Comparison of ENCODE assay signal across 15 cellular contexts in the genomic region with DNA sequence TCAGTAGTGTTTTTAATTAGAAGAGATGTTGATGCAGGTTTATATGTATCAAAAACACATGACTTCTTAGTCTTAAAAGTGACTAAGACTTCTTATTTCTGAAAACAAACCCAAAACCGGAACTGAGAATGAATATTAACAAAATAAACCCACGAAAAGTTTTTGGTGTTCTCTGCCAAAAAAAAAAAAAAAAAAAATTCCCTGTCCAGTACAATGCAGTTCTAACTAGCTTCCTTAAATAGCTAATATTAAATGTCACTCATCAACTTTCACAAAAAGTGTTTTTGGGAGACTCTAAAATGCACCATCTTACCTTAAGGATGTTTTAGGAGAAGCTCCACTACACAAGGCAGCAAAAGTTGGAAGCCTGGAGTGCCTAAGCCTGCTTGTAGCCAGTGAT. TPM values are rescaled to one million over a fixed set of nuclear protein-coding genes. Genes with fewer than 3 reads are reported as not detected.
DNase-seq lines count a peak whose midpoint lies in the region; ATAC-seq, FAIRE-seq and TF ChIP-seq lines count a peak whose summit lies in the region.
"Had no signal": no experiment of that assay in that cellular context is flagged by ENCODE, and none has a peak within 500 bp of the region (broad histone marks: within the 10 kb centered on the region; RNA-seq: fewer than 3 reads in every experiment).

No MANE protein-coding gene starts in this region.

- DNase-seq in LNCaP clone FGC (ENCODE audit: low read depth) (no peak), gastrocnemius medialis (no peak), C1 segment of cervical spinal cord (lab: John Stamatoyannopoulos, UW) (no peak), Caco-2 (no peak), GM12892 (ENCODE audit: insufficient read length) (no peak)
- DNase-seq: CD8-positive, alpha-beta memory T cell; Kasumi-1; NCI-H2029; NCI-H69; Right ventricle myocardium superior; stimulated activated CD4-positive, alpha-beta T cell treated with anti-CD3 and anti-CD28 coated beads, Interleukin-4, amount 100 ng/mL, for 24 hours; stimulated activated naive CD4-positive, alpha-beta T cell had no signal

- in situ Hi-C loops in gastrocnemius medialis (cut with MboI; ENCODE audit: low sequenced_read_pairs in 4 of 4), result loop anchor here in 3 of 4 donors (10.0 to 25.0 kb wide), 2 partner anchors 186 to 194 kb away; a partner anchor contains a TSS

- no peak for TF ChIP-seq CTCF in DOHH2 (IDR thresholded peaks at IDR 0.05; ENCODE audit: low read depth, low read length, poor library complexity, severe bottlenecking)
- no peak for TF ChIP-seq CTCF in LNCaP clone FGC (IDR thresholded peaks at IDR 0.05; ENCODE audit: control insufficient read depth, extremely low read depth, insufficient read depth)
- TF ChIP-seq CTCF in brain (conservative IDR thresholded peaks at IDR 0.05), result no peak
- no peak for TF ChIP-seq CTCF in gastrocnemius medialis (IDR thresholded peaks at IDR 0.05 in 4 of 5, conservative IDR thresholded peaks at IDR 0.05 in 1 of 5)
- no peak for TF ChIP-seq CTCF in Caco-2 (IDR thresholded peaks at IDR 0.05; ENCODE audit: insufficient read depth in 1 of 2, low read depth in 1 of 2, low read length in 1 of 2, severe bottlenecking in 1 of 2, unreplicated experiment in 1 of 2)

- H3K4me1 ChIP-seq in DOHH2 (ENCODE audit: control insufficient read depth, low read length) (peaks cover 39% of the 10 kb centered on the region), gastrocnemius medialis (peaks cover 22 to 27% of the 10 kb centered on the region in 2 donors), Caco-2 (no peaks in the 10 kb centered on the region)

- H3K36me3 Mint-ChIP-seq in brain (peaks cover 74% of the 10 kb centered on the region), Caco-2 (ENCODE audit: insufficient read depth, unreplicated experiment) (peaks cover 18% of the 10 kb centered on the region)

- TF ChIP-seq POLR2A in gastrocnemius medialis (IDR thresholded peaks at IDR 0.05) (no peak), GM12892 (IDR thresholded peaks at IDR 0.05; ENCODE audit: low read depth, low read length) (no peak)

- POLR2A ChIA-PET in Caco-2 (lab: Charles Lee), result no interaction called here

- no peaks in the 10 kb centered on the region for H4K20me1 ChIP-seq in DOHH2 (ENCODE audit: control insufficient read depth, insufficient read depth, low read depth, low read length)

- peaks cover 15% of the 10 kb centered on the region for H3F3A ChIP-seq in DOHH2 (ENCODE audit: control insufficient read depth, insufficient read depth)

- CTCF ChIA-PET in Caco-2 (lab: Charles Lee), result no interaction called here

- H3K9me2 ChIP-seq in DOHH2 (replicated peaks; ENCODE audit: control insufficient read depth, low read length), result no peaks in the 10 kb centered on the region

- FAIRE-seq in GM12892 (lab: Jason Lieb, UNC), result no peak

- H3K4me3 Mint-ChIP-seq in brain (peak overlapping the region; percentile 90 to 96 (median 91)), Caco-2 (ENCODE audit: unreplicated experiment) (no peak overlapping the region)

- H3K79me2 ChIP-seq in DOHH2 (ENCODE audit: control insufficient read depth, low read length), result peaks cover 19% of the 10 kb centered on the region

- peaks cover 56% of the 10 kb centered on the region for H3K36me3 ChIP-seq in DOHH2 (ENCODE audit: control insufficient read depth, low read length)
- peaks cover 4 to 44% of the 10 kb centered on the region in 2 donors for H3K36me3 ChIP-seq in gastrocnemius medialis
- H3K36me3 ChIP-seq in Caco-2 (ENCODE audit: control insufficient read depth, insufficient read depth, low read length), result no peaks in the 10 kb centered on the region

- H3K9me3 Mint-ChIP-seq in brain (peaks cover 0 to 15% (median 4%) of the 10 kb centered on the region in 5 experiments), Caco-2 (ENCODE audit: unreplicated experiment) (no peaks in the 10 kb centered on the region)
- H3K9me3 Mint-ChIP-seq: CD8-positive, alpha-beta memory T cell had no signal

- H3K27me3 Mint-ChIP-seq in brain, result peaks cover 3% of the 10 kb centered on the region
- H3K27me3 Mint-ChIP-seq in Caco-2 (ENCODE audit: insufficient read depth, unreplicated experiment), result no peaks in the 10 kb centered on the region
- H3K27me3 Mint-ChIP-seq: CD8-positive, alpha-beta memory T cell had no signal

- H3K27ac Mint-ChIP-seq in brain (peak overlapping the region in 3 of 5 experiments; percentile 16 to 74 (median 42)), Caco-2 (ENCODE audit: unreplicated experiment) (no peak overlapping the region)

- no peak overlapping the region for H3K27ac ChIP-seq in DOHH2 (ENCODE audit: low read depth, low read length)
- peak overlapping the region; percentile 98 to 100 (median 100) for H3K27ac ChIP-seq in gastrocnemius medialis
- H3K27ac ChIP-seq: HL-60 had no signal

- H3K9me3 ChIP-seq in DOHH2 (ENCODE audit: control insufficient read depth, insufficient read depth, low read length) (no peaks in the 10 kb centered on the region), gastrocnemius medialis (no peaks in the 10 kb centered on the region), Caco-2 (no peaks in the 10 kb centered on the region)

- BruUV-seq in Caco-2 (replicated peaks; lab: Mats Ljungman, UMichigan), result no TSS peak

- H3K4me2 ChIP-seq in DOHH2 (ENCODE audit: low read length), result peak overlapping the region; percentile 78

- no peaks in the 10 kb centered on the region for H3K27me3 ChIP-seq in DOHH2 (ENCODE audit: control insufficient read depth, low read length)
- no peaks in the 10 kb centered on the region for H3K27me3 ChIP-seq in gastrocnemius medialis
- no peaks in the 10 kb centered on the region for H3K27me3 ChIP-seq in Caco-2 (replicated peaks; ENCODE audit: control insufficient read depth, insufficient read depth, low read length)

- intact Hi-C loops in gastrocnemius medialis (cut with DNase I; ENCODE audit: low total_unique reads), result loop anchor here (1.0 to 10.0 kb wide), 6 partner anchors 72 to 1894 kb away; a partner anchor contains a TSS
- intact Hi-C loops in Caco-2 (cut with micrococcal nuclease; ENCODE audit: unreplicated experiment), result loop anchor here (5.0 to 10.0 kb wide), 3 partner anchors 161 to 636 kb away; a partner anchor contains a TSS

- H3K4me1 Mint-ChIP-seq in brain, result peaks cover 75% of the 10 kb centered on the region
- H3K4me1 Mint-ChIP-seq in Caco-2 (ENCODE audit: low read depth, unreplicated experiment), result peaks cover 7% of the 10 kb centered on the region

- H3K4me3 ChIP-seq in DOHH2 (ENCODE audit: low read length), result peak overlapping the region; percentile 78; the same call in 1 of the 2 replicates
- peak overlapping the region; percentile 40; the same call in 1 of the 2 replicates for H3K4me3 ChIP-seq in LNCaP clone FGC (ENCODE audit: low read depth, low read length)
- H3K4me3 ChIP-seq in gastrocnemius medialis, result no peak overlapping the region
- no peak overlapping the region for H3K4me3 ChIP-seq in Caco-2 (ENCODE audit: low read depth, low read length)

- no peak for ATAC-seq in gastrocnemius medialis

RNA-seq across cellular contexts. Expression of a gene that starts 2.0 kb away (rescaled TPM):
- polyA plus RNA-seq in brain (ENCODE audit: insufficient read depth, low read depth, low replicate concordance), result 8.8 TPM
- total RNA-seq in gastrocnemius medialis, result 10 to 100 TPM in 1 of 4 donors, 1 to 10 TPM in 3; 5.9 to 15.4 (median 9.3) TPM
- total RNA-seq in Caco-2 (2022), result 2.4 and 3.6 TPM in 2 replicates
- 160 TPM for polyA plus RNA-seq in GM12892 (2012; ENCODE audit: missing spikeins)

RNA-seq across cellular contexts. Expression of a gene that starts 2.9 kb away (rescaled TPM):
- polyA plus RNA-seq in brain (ENCODE audit: insufficient read depth, low read depth, low replicate concordance), result 0.70 TPM
- 1 to 10 TPM in 1 of 4 donors, under 1 TPM in 3; 0.20 to 2.0 (median 0.51) TPM for total RNA-seq in gastrocnemius medialis
- 0.20 and 0.46 TPM in 2 replicates for total RNA-seq in Caco-2 (2022)
- 9.4 TPM for polyA plus RNA-seq in GM12892 (2012; ENCODE audit: missing spikeins)

RNA-seq across cellular contexts. Expression of a gene that starts 27.1 kb away (rescaled TPM):
- 12.7 TPM for polyA plus RNA-seq in brain (ENCODE audit: insufficient read depth, low read depth, low replicate concordance)
- total RNA-seq in gastrocnemius medialis (10 to 100 TPM; 36.3 to 56.5 (median 40.1) TPM), Caco-2 (2022) (17.4 and 26.2 TPM in 2 replicates)
- polyA plus RNA-seq in GM12892 (2012; ENCODE audit: missing spikeins), result 22.8 TPM

Comparison
In these comparisons a context has a peak if more than half of its experiments do, and no peak if none do; other contexts are left out.
1. H3K4me3 ChIP-seq: peak in DOHH2 (single experiment) and LNCaP clone FGC (single experiment); none in gastrocnemius medialis (0 of 4) and Caco-2 (single experiment).